In genomic region chr17:76104140-76104895, GRCh38 we compare ENCODE assay signal across 1 cellular context.
TF ChIP-seq lines count a peak whose summit lies in the region.

No MANE protein-coding gene starts in this region.

TF ChIP-seq in HepG2, 621 proteins besides CTCF, POLR2A, EP300 and RAD21 (continued from another document):
- 0 out of 2 replicates have a peak, but pooled peaks have one; percentile 7 for TF ChIP-seq ZNF609 (CRISPR knock-in tag; IDR thresholded peaks at IDR 0.05; ENCODE audit: borderline replicate concordance)
- TF ChIP-seq TSC22D2 (CRISPR knock-in tag; IDR thresholded peaks at IDR 0.05; ENCODE audit: borderline replicate concordance) = no peak
- TF ChIP-seq ZNF224 (CRISPR knock-in tag; IDR thresholded peaks at IDR 0.05) = peak; percentile 77; the same call in 1 of the 2 replicates
- TF ChIP-seq EHMT2 (IDR thresholded peaks at IDR 0.05; ENCODE audit: borderline replicate concordance, low read depth, low read length) = 0 out of 2 replicates have a peak, but pooled peaks have one; percentile 52
- no peak for TF ChIP-seq THRA (CRISPR knock-in tag; IDR thresholded peaks at IDR 0.05; ENCODE audit: borderline replicate concordance)
- TF ChIP-seq HOXD1 (CRISPR knock-in tag; IDR thresholded peaks at IDR 0.05) = no peak
